In the genomic region with DNA sequence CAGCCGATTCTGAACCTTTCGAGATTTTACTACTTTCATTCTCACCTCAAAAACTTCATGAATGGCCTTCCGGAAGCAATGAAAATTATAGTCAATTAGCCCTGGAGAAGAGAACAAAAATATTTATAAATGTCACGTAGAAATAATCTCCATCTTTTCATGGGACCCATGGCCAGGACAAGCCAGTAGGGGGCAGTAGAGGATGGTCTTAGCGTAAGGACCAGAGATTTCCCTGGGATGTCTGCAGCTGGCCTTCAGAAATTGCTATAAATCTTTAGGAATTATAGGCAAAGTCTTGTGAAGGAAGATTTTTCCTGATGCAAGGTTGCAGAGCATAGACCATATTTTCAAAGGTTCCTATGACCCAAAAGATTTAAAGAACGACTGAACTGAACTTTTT, we compare ENCODE assay signal across 8 cellular contexts. TPM values are rescaled to one million over a fixed set of nuclear protein-coding genes. Genes with fewer than 3 reads are reported as not detected.
DNase-seq lines count a peak whose midpoint lies in the region; ATAC-seq and TF ChIP-seq lines count a peak whose summit lies in the region.

No MANE protein-coding gene starts in this region.

- no peaks in the 10 kb centered on the region for H3K9me3 Mint-ChIP-seq in activated T-cell treated with anti-CD3 and anti-CD28 coated beads, Interleukin-2, amount 50 U/mL, for 72 hours

- 18 to 22% methylated on average over 6 of the region's 6 CpGs for WGBS in aorta, 2 donors

- H3K27ac ChIP-seq in osteoblast (ENCODE audit: low read depth, low read length) (no peak overlapping the region), aorta (ENCODE audit: low read depth in 1 of 2, low read length in 2 of 2) (no peak overlapping the region)

- H3K36me3 ChIP-seq in osteoblast (ENCODE audit: insufficient read depth, low read length) (no peaks in the 10 kb centered on the region), aorta (ENCODE audit: control insufficient read depth in 1 of 2, insufficient read depth in 2 of 2, low read length in 1 of 2) (no peaks in the 10 kb centered on the region)

- in situ Hi-C loops in GM13976 (cut with MboI; ENCODE audit: low sequenced_read_pairs, unreplicated experiment) = no loop called here

- H3K4me1 Mint-ChIP-seq in activated T-cell treated with anti-CD3 and anti-CD28 coated beads, Interleukin-2, amount 50 U/mL, for 72 hours (ENCODE audit: low read depth) = peaks cover 17% of the 10 kb centered on the region

- DNase-seq in AG08395 (ENCODE audit: low spot score) (peak; percentile 47), GM13976 (ENCODE audit: low spot score) (no peak), NOMO-1 treated with DMSO at 0.1 percent for 48 hours (lab: John Stamatoyannopoulos, UW; ENCODE audit: unreplicated experiment) (peak; percentile 53), fibroblast of the conjunctiva (ENCODE audit: low read depth) (peak; percentile 33), osteoblast (ENCODE audit: insufficient read length, low spot score, missing footprints) (no peak), aorta (peak; percentile 55 to 85)
- peak; percentile 66 to 69 for DNase-seq in activated T-cell treated with anti-CD3 and anti-CD28 coated beads, Interleukin-2, amount 50 U/mL, for 72 hours

- no peak overlapping the region for H3K4me3 Mint-ChIP-seq in activated T-cell treated with anti-CD3 and anti-CD28 coated beads, Interleukin-2, amount 50 U/mL, for 72 hours

- H3K27me3 ChIP-seq in osteoblast (ENCODE audit: insufficient read depth, low read length) (peaks cover 7% of the 10 kb centered on the region), aorta (ENCODE audit: control insufficient read depth in 1 of 2, insufficient read depth in 2 of 2, low read length in 1 of 2) (no peaks in the 10 kb centered on the region)

- TF ChIP-seq CTCF in GM13976 (IDR thresholded peaks at IDR 0.05; ENCODE audit: borderline replicate concordance, control extremely low read depth, extremely low read depth, insufficient read depth, missing control alignments) = peak; percentile 77
- peak; percentile 96 for TF ChIP-seq CTCF in osteoblast (IDR thresholded peaks at IDR 0.05; ENCODE audit: extremely low read depth, low read depth, low read length)

- H3K4me1 ChIP-seq in osteoblast (ENCODE audit: insufficient read depth, low read length) = no peaks in the 10 kb centered on the region
- no peaks in the 10 kb centered on the region for H3K4me1 ChIP-seq in aorta (ENCODE audit: control insufficient read depth in 1 of 2, insufficient read depth in 2 of 2, low read length in 2 of 2)

- H3K9me3 ChIP-seq in osteoblast (ENCODE audit: low read depth, low read length) = no peaks in the 10 kb centered on the region
- H3K9me3 ChIP-seq in aorta (ENCODE audit: control insufficient read depth, low read length) = no peaks in the 10 kb centered on the region

- no peak for TF ChIP-seq POLR2A in GM18505 (IDR thresholded peaks at IDR 0.05; ENCODE audit: borderline replicate concordance, extremely low read depth, insufficient read depth, insufficient read length)

- H3K4me3 ChIP-seq in osteoblast (ENCODE audit: insufficient read depth, low read length) (no peak overlapping the region), aorta (ENCODE audit: low read length in 2 of 2) (no peak overlapping the region)

- no peaks in the 10 kb centered on the region for H3K79me2 ChIP-seq in osteoblast (ENCODE audit: insufficient read depth, low read length)

- intact Hi-C loops in aorta (cut with DNase I) = loop anchor here in 1 of 2 donors (5.0 kb wide), 1 partner anchor 386 kb away; no protein-coding TSS in a partner anchor

- no peak overlapping the region for H3K4me2 ChIP-seq in osteoblast (ENCODE audit: insufficient read depth, low read length)

- no peak overlapping the region for H3K27ac Mint-ChIP-seq in activated T-cell treated with anti-CD3 and anti-CD28 coated beads, Interleukin-2, amount 50 U/mL, for 72 hours

- H3K27me3 Mint-ChIP-seq in activated T-cell treated with anti-CD3 and anti-CD28 coated beads, Interleukin-2, amount 50 U/mL, for 72 hours (ENCODE audit: low read depth) = no peaks in the 10 kb centered on the region

- H3K36me3 Mint-ChIP-seq in activated T-cell treated with anti-CD3 and anti-CD28 coated beads, Interleukin-2, amount 50 U/mL, for 72 hours (ENCODE audit: insufficient read depth in 2 of 2) = no peaks in the 10 kb centered on the region

- no peaks in the 10 kb centered on the region for H4K20me1 ChIP-seq in osteoblast (ENCODE audit: insufficient read depth, low read length)

- no peak for ATAC-seq in activated T-cell treated with anti-CD3 and anti-CD28 coated beads, Interleukin-2, amount 50 U/mL, for 72 hours (replicated peaks in 1 of 2)
- ATAC-seq in aorta (ENCODE audit: low FRiP score) (peak; percentile 88), GM18505 (IDR thresholded peaks at IDR 0.05; ENCODE audit: unreplicated experiment) (no peak)

- H2AFZ ChIP-seq in osteoblast (ENCODE audit: low read length) = no peak overlapping the region

RNA-seq across cellular contexts. Expression of gene UBE2J1, which starts 15.6 kb away (rescaled TPM):
- 10 to 100 TPM; 20.6 to 21.4 TPM for total RNA-seq in activated T-cell treated with anti-CD3 and anti-CD28 coated beads, Interleukin-2, amount 50 U/mL, for 72 hours
- total RNA-seq in osteoblast (44.5 and 45.7 TPM in 2 replicates), aorta (10 to 100 TPM; 34.1 to 38.7 TPM)
- polyA plus RNA-seq in aorta = 10 to 100 TPM; 18.6 to 29.7 TPM

RNA-seq across cellular contexts. Expression of gene RRAGD, which starts 44.0 kb away (rescaled TPM):
- total RNA-seq in activated T-cell treated with anti-CD3 and anti-CD28 coated beads, Interleukin-2, amount 50 U/mL, for 72 hours = 10 to 100 TPM; 11.8 to 12.2 TPM
- total RNA-seq in osteoblast (3.3 and 4.7 TPM in 2 replicates), aorta (10 to 100 TPM; 16.2 to 17.8 TPM)
- polyA plus RNA-seq in aorta = 1 to 10 TPM; 3.2 to 9.4 TPM

RNA-seq across cellular contexts. Expression of gene GABRR2, which starts 53.0 kb away (rescaled TPM):
- total RNA-seq in activated T-cell treated with anti-CD3 and anti-CD28 coated beads, Interleukin-2, amount 50 U/mL, for 72 hours = under 1 TPM; 0.46 to 0.74 TPM
- not detected in 2 replicates for total RNA-seq in osteoblast
- total RNA-seq in aorta = 1 to 10 TPM; 3.3 to 3.6 TPM
- polyA plus RNA-seq in aorta = under 1 TPM in 1 of 2 donors, not detected in 1; 0.82 TPM

Comparison
In these comparisons a context has a peak if more than half of its experiments do, and no peak if none do; other contexts are left out.
1. DNase-seq: peak in AG08395 (single experiment), NOMO-1 treated with DMSO at 0.1 percent for 48 hours (single experiment), activated T-cell treated with anti-CD3 and anti-CD28 coated beads, Interleukin-2, amount 50 U/mL, for 72 hours (2 of 2), fibroblast of the conjunctiva (single experiment) and aorta (2 of 2); none in GM13976 (single experiment) and osteoblast (single experiment).